In the genomic region with DNA sequence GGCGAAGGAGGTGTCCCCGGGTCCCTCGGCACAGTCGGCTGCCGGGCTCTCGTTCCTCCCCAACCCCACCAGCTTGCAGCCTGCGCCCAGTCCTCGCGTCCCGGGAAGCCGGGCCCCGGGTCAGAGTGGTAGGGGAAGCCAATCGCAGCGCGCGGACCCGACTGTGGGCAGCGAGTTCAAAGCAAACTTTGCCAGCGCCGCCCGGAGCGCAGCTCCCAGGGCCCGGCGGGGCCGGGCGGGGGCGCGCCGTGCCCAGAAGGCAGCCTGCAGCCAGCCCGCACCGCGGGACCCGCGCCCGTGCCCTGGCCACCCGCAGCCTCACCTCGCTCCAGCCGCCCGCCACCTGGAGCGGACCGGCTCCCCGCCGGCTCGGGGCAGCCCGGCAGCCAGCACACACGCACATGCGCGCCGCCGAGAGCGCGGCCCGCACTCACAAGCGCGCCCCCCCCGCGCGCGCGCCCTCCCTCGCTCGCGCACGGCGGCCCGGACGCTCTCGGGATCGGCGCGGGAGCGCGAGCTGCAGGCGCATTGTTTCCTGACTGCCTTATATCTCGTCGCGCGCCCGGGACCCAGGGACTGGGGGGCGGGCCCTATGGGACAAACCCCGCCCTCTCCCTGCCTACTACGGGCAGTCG, we compare ENCODE assay signal across 8 cellular contexts. TPM values are rescaled to one million over a fixed set of nuclear protein-coding genes. Genes with fewer than 3 reads are reported as not detected.
A peak's percentile ranks its signal among the peaks of the same experiment; 100 is the strongest.
DNase-seq lines count a peak whose midpoint lies in the region; ATAC-seq lines count a peak whose summit lies in the region.

A gene with protein sequence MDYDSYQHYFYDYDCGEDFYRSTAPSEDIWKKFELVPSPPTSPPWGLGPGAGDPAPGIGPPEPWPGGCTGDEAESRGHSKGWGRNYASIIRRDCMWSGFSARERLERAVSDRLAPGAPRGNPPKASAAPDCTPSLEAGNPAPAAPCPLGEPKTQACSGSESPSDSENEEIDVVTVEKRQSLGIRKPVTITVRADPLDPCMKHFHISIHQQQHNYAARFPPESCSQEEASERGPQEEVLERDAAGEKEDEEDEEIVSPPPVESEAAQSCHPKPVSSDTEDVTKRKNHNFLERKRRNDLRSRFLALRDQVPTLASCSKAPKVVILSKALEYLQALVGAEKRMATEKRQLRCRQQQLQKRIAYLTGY (minus strand): TSS at position 432 of the 635 bp plus-strand sequence. CDS start 483 bp downstream, outside the sequence.

- no peak within 1 kb of the TSS for H3K27ac Mint-ChIP-seq in activated CD4-positive, alpha-beta memory T cell treated with anti-CD3 and anti-CD28 coated beads for 36 hours
- H3K27ac Mint-ChIP-seq in effector memory CD8-positive, alpha-beta T cell: no peak within 1 kb of the TSS

- no peak within 1 kb of the TSS for H2BK120ac ChIP-seq in mesendoderm (ENCODE audit: low read depth, low read length)

- H3K4ac ChIP-seq in mesendoderm (ENCODE audit: low read depth, low read length): peak within 1 kb of the TSS; percentile 49

- CTCF ChIA-PET in activated CD4-positive, alpha-beta memory T cell treated with anti-CD3 and anti-CD28 coated beads for 36 hours (lab: Charles Lee): interaction anchor here (0.5 to 5.4 kb wide), 33 partner anchors 8 to 413 kb away, joined by 3 to 104 read pairs (median 5); a partner anchor contains a TSS

- H3K4me3 ChIP-seq in mesendoderm (ENCODE audit: low read length): peak within 1 kb of the TSS; percentile 72

- H3K9me3 Mint-ChIP-seq in activated CD4-positive, alpha-beta memory T cell treated with anti-CD3 and anti-CD28 coated beads for 36 hours: no peaks in the 10 kb centered on the region
- no peaks in the 10 kb centered on the region for H3K9me3 Mint-ChIP-seq in effector memory CD8-positive, alpha-beta T cell

- H3K4me1 Mint-ChIP-seq in activated CD4-positive, alpha-beta memory T cell treated with anti-CD3 and anti-CD28 coated beads for 36 hours (ENCODE audit: low read depth): peaks cover 6% of the 10 kb centered on the region
- H3K4me1 Mint-ChIP-seq in effector memory CD8-positive, alpha-beta T cell (ENCODE audit: low read depth in 2 of 2): no peaks in the 10 kb centered on the region

- H2BK5ac ChIP-seq in mesendoderm (ENCODE audit: low read length): no peak within 1 kb of the TSS

- H3K18ac ChIP-seq in mesendoderm (ENCODE audit: low read length): peak within 1 kb of the TSS; percentile 20

- H3K79me2 ChIP-seq in mesendoderm (ENCODE audit: control insufficient read depth, insufficient read depth, low read length): no peaks in the 10 kb centered on the region

- ATAC-seq in GM18907 (IDR thresholded peaks at IDR 0.05; ENCODE audit: unreplicated experiment) (peak; percentile 83), HG03108 (IDR thresholded peaks at IDR 0.05; ENCODE audit: unreplicated experiment) (peak; percentile 68)
- ATAC-seq in effector memory CD8-positive, alpha-beta T cell (replicated peaks): peak; percentile 75

- WGBS in mesendoderm (ENCODE audit: extremely low coverage, insufficient coverage, low lambda C conversion rate): no CpG with 5 or more reads among the region's 83 CpGs

- H3K27ac ChIP-seq in mesendoderm (ENCODE audit: low read depth, low read length): peak within 1 kb of the TSS; percentile 27

- H3K56ac ChIP-seq in mesendoderm (ENCODE audit: low read length): peak within 1 kb of the TSS; percentile 95

- peak within 1 kb of the TSS; percentile 61 for H3K4me3 Mint-ChIP-seq in activated CD4-positive, alpha-beta memory T cell treated with anti-CD3 and anti-CD28 coated beads for 36 hours
- peak within 1 kb of the TSS; percentile 76 to 77 for H3K4me3 Mint-ChIP-seq in effector memory CD8-positive, alpha-beta T cell

- no peaks in the 10 kb centered on the region for H3K27me3 ChIP-seq in mesendoderm (ENCODE audit: insufficient read depth, low read length, poor library complexity)

- H3K4me1 ChIP-seq in mesendoderm (ENCODE audit: control insufficient read depth, low read depth, low read length): peaks cover 17% of the 10 kb centered on the region

- peak within 1 kb of the TSS; percentile 97 for H3K4me2 ChIP-seq in mesendoderm (ENCODE audit: low read length)

- H2BK15ac ChIP-seq in mesendoderm (replicated peaks; ENCODE audit: low read depth): no peak within 1 kb of the TSS

- H4K8ac ChIP-seq in mesendoderm (ENCODE audit: low read depth, low read length): no peak within 1 kb of the TSS

- peak within 1 kb of the TSS; percentile 75 for H3K23ac ChIP-seq in mesendoderm (ENCODE audit: low read length)

- H2AK5ac ChIP-seq in mesendoderm (ENCODE audit: low read length): no peak within 1 kb of the TSS

- intact Hi-C loops in activated CD4-positive, alpha-beta memory T cell treated with anti-CD3 and anti-CD28 coated beads for 36 hours (cut with micrococcal nuclease): loop anchor here (1.0 to 5.0 kb wide), 3 partner anchors 56 to 84 kb away; a partner anchor contains a TSS

- peaks cover 4% of the 10 kb centered on the region for H3K79me1 ChIP-seq in mesendoderm (ENCODE audit: low read length)

- H3K36me3 Mint-ChIP-seq in activated CD4-positive, alpha-beta memory T cell treated with anti-CD3 and anti-CD28 coated beads for 36 hours: no peaks in the 10 kb centered on the region
- no peaks in the 10 kb centered on the region for H3K36me3 Mint-ChIP-seq in effector memory CD8-positive, alpha-beta T cell (ENCODE audit: insufficient read depth)

- DNase-seq in AG08396 (ENCODE audit: low spot score) (peak; percentile 83), NCI-H510A treated with DMSO at 0.1 percent for 48 hours (lab: John Stamatoyannopoulos, UW) (peak; percentile 100), mesendoderm (peak; percentile 96)
- DNase-seq in activated CD4-positive, alpha-beta memory T cell treated with anti-CD3 and anti-CD28 coated beads for 36 hours: peak; percentile 77
- peak; percentile 38 to 43 (median 41) for DNase-seq in effector memory CD8-positive, alpha-beta T cell
- peak; percentile 24 to 37 for DNase-seq in stimulated activated CD8-positive, alpha-beta memory T cell treated with anti-CD3 and anti-CD28 coated beads, Interleukin-15, amount 100 ng/mL, for 4 hours (ENCODE audit: low read depth in 2 of 2)

- H3K36me3 ChIP-seq in mesendoderm (ENCODE audit: control insufficient read depth, insufficient read depth, low read length): no peaks in the 10 kb centered on the region

- peaks cover 43% of the 10 kb centered on the region for H3K27me3 Mint-ChIP-seq in activated CD4-positive, alpha-beta memory T cell treated with anti-CD3 and anti-CD28 coated beads for 36 hours
- H3K27me3 Mint-ChIP-seq in effector memory CD8-positive, alpha-beta T cell: peaks cover 67 to 82% of the 10 kb centered on the region in 2 donors

- no peak within 1 kb of the TSS for H4K5ac ChIP-seq in mesendoderm (ENCODE audit: low read length)

- POLR2A ChIA-PET in activated CD4-positive, alpha-beta memory T cell treated with anti-CD3 and anti-CD28 coated beads for 36 hours (lab: Charles Lee): interaction anchor here (0.6 to 2.4 kb wide), 4 partner anchors 54 to 59 kb away, joined by 3 to 9 read pairs (median 4); a partner anchor contains a TSS

- H3K9ac ChIP-seq in mesendoderm (ENCODE audit: low read length): peak within 1 kb of the TSS; percentile 88

RNA-seq across cellular contexts. Expression of the gene that starts here (rescaled TPM):
- total RNA-seq in activated CD4-positive, alpha-beta memory T cell treated with anti-CD3 and anti-CD28 coated beads for 36 hours: under 1 TPM in 1 of 2 experiments, not detected in 1; 0.07 TPM
- 15.3 TPM for polyA plus RNA-seq in mesendoderm (2013, experiment 1 of 2)
- polyA plus RNA-seq in mesendoderm (2013, experiment 2 of 2): 15.0 TPM

Comparison
In these comparisons a context has a peak if more than half of its experiments do, and no peak if none do; other contexts are left out.
1. Peak in every context shown above with its lines: DNase-seq, ATAC-seq, H3K4me3 ChIP-seq and H3K27ac ChIP-seq.
2. Peak in DNase-seq in activated CD4-positive, alpha-beta memory T cell treated with anti-CD3 and anti-CD28 coated beads for 36 hours; RNA of the gene not detected or under 1 TPM.
3. DNase-seq: peak in every context shown above with its lines; median percentile 100 in NCI-H510A treated with DMSO at 0.1 percent for 48 hours; 96 in mesendoderm; 83 in AG08396; 77 in activated CD4-positive, alpha-beta memory T cell treated with anti-CD3 and anti-CD28 coated beads for 36 hours; 41 in effector memory CD8-positive, alpha-beta T cell; 30 in stimulated activated CD8-positive, alpha-beta memory T cell treated with anti-CD3 and anti-CD28 coated beads, Interleukin-15, amount 100 ng/mL, for 4 hours.